Comparison of ENCODE assay signal across 8 cellular contexts in the genomic region with DNA sequence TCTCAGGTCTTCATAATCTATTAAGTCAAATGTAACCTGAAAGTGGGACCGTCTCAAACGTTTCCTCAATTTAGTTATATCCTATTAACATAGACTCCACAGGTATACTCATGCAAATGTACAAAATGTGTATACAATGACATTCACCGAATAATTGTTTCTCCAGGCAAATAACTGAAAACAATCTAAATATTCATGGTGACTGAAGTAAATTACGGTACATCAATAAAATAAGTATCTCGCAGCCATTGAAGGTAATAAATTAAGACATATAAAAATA. TPM values are rescaled to one million over a fixed set of nuclear protein-coding genes. Genes with fewer than 3 reads are reported as not detected.
DNase-seq lines count a peak whose midpoint lies in the region; ATAC-seq, FAIRE-seq and TF ChIP-seq lines count a peak whose summit lies in the region.

No MANE protein-coding gene starts in this region.

- peaks cover 50% of the 10 kb centered on the region for H3K36me3 ChIP-seq in HAP-1 (replicated peaks)
- H3K36me3 ChIP-seq in skeletal muscle tissue (ENCODE audit: control insufficient read depth in 3 of 3, insufficient read depth in 3 of 3, low read length in 3 of 3) = peaks cover 0 to 20% (median 3%) of the 10 kb centered on the region in 3 donors

- H3K27ac ChIP-seq in right cardiac atrium (ENCODE audit: low read length) (no peak overlapping the region), skeletal muscle tissue (ENCODE audit: low read depth, low read length) (peak overlapping the region; percentile 61)

- TF ChIP-seq CTCF in WI38 (IDR thresholded peaks at IDR 0.05; ENCODE audit: low read depth, low read length) = no peak

- TF ChIP-seq POLR2A in GM12891 (IDR thresholded peaks at IDR 0.05; ENCODE audit: low read depth, low read length) = no peak

- no peak for ATAC-seq in right cardiac atrium

- H3K27me3 ChIP-seq in HAP-1 (ENCODE audit: low read depth) = no peaks in the 10 kb centered on the region
- no peaks in the 10 kb centered on the region for H3K27me3 ChIP-seq in right cardiac atrium (ENCODE audit: control insufficient read depth, insufficient read depth)
- H3K27me3 ChIP-seq in skeletal muscle tissue (ENCODE audit: control insufficient read depth in 3 of 3, insufficient read depth in 3 of 3, low read length in 3 of 3) = no peaks in the 10 kb centered on the region

- H3K4me3 ChIP-seq in HAP-1 = peak overlapping the region; percentile 86
- peak overlapping the region; percentile 82 for H3K4me3 ChIP-seq in WI38 (ENCODE audit: low read depth, low read length)
- peak overlapping the region; percentile 75 for H3K4me3 ChIP-seq in right cardiac atrium (ENCODE audit: low read length)
- peak overlapping the region; percentile 87 to 97 (median 95) for H3K4me3 ChIP-seq in skeletal muscle tissue (ENCODE audit: low read length in 3 of 3)

- peak overlapping the region; percentile 85 to 87 (median 86) for H3K9ac ChIP-seq in skeletal muscle tissue (ENCODE audit: low read depth in 1 of 3, low read length in 3 of 3)

- no peak for FAIRE-seq in GM12891 (lab: Jason Lieb, UNC)

- H3K4me1 ChIP-seq in HAP-1 = peaks cover 19% of the 10 kb centered on the region
- H3K4me1 ChIP-seq in right cardiac atrium (ENCODE audit: control insufficient read depth, insufficient read depth, low read length) = peaks cover 5% of the 10 kb centered on the region
- peaks cover 17 to 21% (median 20%) of the 10 kb centered on the region in 3 donors for H3K4me1 ChIP-seq in skeletal muscle tissue (ENCODE audit: control insufficient read depth in 3 of 3, insufficient read depth in 3 of 3, low read length in 3 of 3)

- in situ Hi-C loops in HAP-1 (cut with MboI; ENCODE audit: low sequenced_read_pairs) = no loop called here

- H3K9me3 ChIP-seq in HAP-1 (no peaks in the 10 kb centered on the region), right cardiac atrium (ENCODE audit: control insufficient read depth, low read length) (no peaks in the 10 kb centered on the region), skeletal muscle tissue (ENCODE audit: control insufficient read depth in 3 of 3, low read length in 3 of 3) (no peaks in the 10 kb centered on the region)

- intact Hi-C loops in right cardiac atrium (cut with DNase I) = no loop called here

- DNase-seq in HAP-1 (ENCODE audit: low spot score in 2 of 2) (no peak), right cardiac atrium (no peak), H4 (ENCODE audit: low spot score) (no peak), cerebellar cortex (ENCODE audit: low spot score) (no peak), GM12891 (ENCODE audit: insufficient read length, low spot score) (no peak)
- DNase-seq in stimulated activated CD4-positive, alpha-beta T cell treated with anti-CD3 and anti-CD28 coated beads, Interleukin-12 subunit alpha, Interleukin-12 subunit beta, amount 100 ng/mL, for 4 hours = no peak

- 2% methylated on average over 5 of the region's 5 CpGs for WGBS in right cardiac atrium

TF ChIP-seq in GM12891, 5 proteins besides CTCF, POLR2A, EP300 and RAD21:
- no peak for TF ChIP-seq TAF1 (IDR thresholded peaks at IDR 0.05; ENCODE audit: low read depth, low read length)
- no peak for TF ChIP-seq POLR2AphosphoS5 (IDR thresholded peaks at IDR 0.05; ENCODE audit: low read depth, low read length)
- no peak for TF ChIP-seq POU2F2 (IDR thresholded peaks at IDR 0.05; ENCODE audit: low read depth, low read length)
- no peak for TF ChIP-seq PAX5 (IDR thresholded peaks at IDR 0.05; ENCODE audit: insufficient read depth, low read length, severe bottlenecking)
- TF ChIP-seq SPI1 (IDR thresholded peaks at IDR 0.05; ENCODE audit: low read depth, low read length) = no peak

RNA-seq across cellular contexts. Expression of gene IARS1, which starts 0.5 kb away (rescaled TPM):
- 10 to 100 TPM; 46.4 to 67.2 (median 55.1) TPM for total RNA-seq in right cardiac atrium
- polyA plus RNA-seq in right cardiac atrium = 16.5 TPM
- total RNA-seq in skeletal muscle tissue = 125 TPM
- total RNA-seq in H4 (2014; rRNA removed; shearing (Covaris generic)) = 166 and 199 TPM in 2 replicates
- polyA plus RNA-seq in GM12891 (2012; ENCODE audit: low read depth, missing spikeins) = 65.2 TPM

RNA-seq across cellular contexts. Expression of gene NOL8, which starts 32.1 kb away (rescaled TPM):
- total RNA-seq in right cardiac atrium (10 to 100 TPM; 15.7 to 19.0 (median 16.3) TPM), skeletal muscle tissue (15.7 TPM)
- 10.9 TPM for polyA plus RNA-seq in right cardiac atrium
- 10.7 and 11.0 TPM in 2 replicates for total RNA-seq in H4 (2014; rRNA removed; shearing (Covaris generic))
- polyA plus RNA-seq in GM12891 (2012; ENCODE audit: low read depth, missing spikeins) = 19.0 TPM

RNA-seq across cellular contexts. Expression of gene CENPP, which starts 32.7 kb away (rescaled TPM):
- total RNA-seq in right cardiac atrium (1 to 10 TPM; 2.0 to 4.0 (median 3.0) TPM), skeletal muscle tissue (15.7 TPM)
- polyA plus RNA-seq in right cardiac atrium = 2.0 TPM
- 2.3 and 9.6 TPM in 2 replicates for total RNA-seq in H4 (2014; rRNA removed; shearing (Covaris generic))
- polyA plus RNA-seq in GM12891 (2012; ENCODE audit: low read depth, missing spikeins) = 12.0 TPM
